In the genomic region with DNA sequence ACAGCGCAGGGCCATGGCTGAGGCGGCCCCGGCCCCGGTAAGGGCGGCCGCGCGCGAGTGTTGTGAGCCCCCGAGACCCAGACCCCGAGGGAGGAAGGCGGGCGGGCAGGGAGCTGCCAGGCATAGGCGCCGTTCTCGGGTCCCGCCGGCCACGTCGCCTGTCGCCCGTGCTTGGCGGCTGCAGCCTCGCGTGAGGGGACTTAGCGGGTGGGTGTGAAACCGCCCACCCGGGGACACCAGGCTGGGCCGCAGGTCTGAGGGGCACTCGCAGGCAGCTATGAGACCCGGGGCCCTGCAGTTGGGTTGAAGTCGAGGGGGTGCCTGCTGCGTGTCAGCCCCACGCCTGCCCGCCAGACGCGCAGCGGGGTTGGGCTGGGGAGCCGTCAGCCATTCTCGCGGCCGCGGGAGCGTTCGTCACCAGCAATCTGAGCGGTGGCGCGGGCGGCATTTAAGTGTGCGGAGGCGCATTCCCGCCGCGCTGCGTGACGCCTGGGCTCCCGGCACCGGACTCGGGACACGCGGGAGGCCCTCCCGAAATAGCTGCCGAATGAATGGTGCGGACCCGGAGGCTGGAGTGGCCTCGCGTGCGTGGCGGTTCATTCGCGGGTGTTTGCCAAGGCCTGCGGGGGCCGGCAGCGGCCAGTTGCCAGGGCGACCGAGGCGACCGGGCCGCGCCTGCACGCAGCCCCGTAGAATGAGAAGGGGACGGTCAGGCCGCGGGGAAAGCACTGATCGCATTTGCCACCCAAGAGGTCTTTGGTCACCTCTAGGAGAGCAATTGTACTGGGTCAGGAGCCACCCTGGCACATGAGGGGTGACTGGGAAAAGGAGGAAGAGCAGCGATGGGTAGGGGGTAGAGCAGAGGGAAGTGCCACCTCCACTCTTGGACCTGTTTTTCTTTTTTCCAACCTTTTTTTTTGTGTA, we compare ENCODE assay signal across 1 cellular context.
TF ChIP-seq lines count a peak whose summit lies in the region.

No MANE protein-coding gene starts in this region.

TF ChIP-seq in K562, 482 proteins besides CTCF, POLR2A, EP300 and RAD21 (continued from another document and continues in another):
- TF ChIP-seq, protein P1, sequence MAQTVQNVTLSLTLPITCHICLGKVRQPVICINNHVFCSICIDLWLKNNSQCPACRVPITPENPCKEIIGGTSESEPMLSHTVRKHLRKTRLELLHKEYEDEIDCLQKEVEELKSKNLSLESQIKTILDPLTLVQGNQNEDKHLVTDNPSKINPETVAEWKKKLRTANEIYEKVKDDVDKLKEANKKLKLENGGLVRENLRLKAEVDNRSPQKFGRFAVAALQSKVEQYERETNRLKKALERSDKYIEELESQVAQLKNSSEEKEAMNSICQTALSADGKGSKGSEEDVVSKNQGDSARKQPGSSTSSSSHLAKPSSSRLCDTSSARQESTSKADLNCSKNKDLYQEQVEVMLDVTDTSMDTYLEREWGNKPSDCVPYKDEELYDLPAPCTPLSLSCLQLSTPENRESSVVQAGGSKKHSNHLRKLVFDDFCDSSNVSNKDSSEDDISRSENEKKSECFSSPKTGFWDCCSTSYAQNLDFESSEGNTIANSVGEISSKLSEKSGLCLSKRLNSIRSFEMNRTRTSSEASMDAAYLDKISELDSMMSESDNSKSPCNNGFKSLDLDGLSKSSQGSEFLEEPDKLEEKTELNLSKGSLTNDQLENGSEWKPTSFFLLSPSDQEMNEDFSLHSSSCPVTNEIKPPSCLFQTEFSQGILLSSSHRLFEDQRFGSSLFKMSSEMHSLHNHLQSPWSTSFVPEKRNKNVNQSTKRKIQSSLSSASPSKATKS (CRISPR knock-in tag; IDR thresholded peaks at IDR 0.05): no peak
- no peak for TF ChIP-seq ZNF239 (CRISPR knock-in tag; IDR thresholded peaks at IDR 0.05)
- peak; percentile 65 for TF ChIP-seq PHF20 (IDR thresholded peaks at IDR 0.05; ENCODE audit: partially characterized antibody)
- TF ChIP-seq SP2 (IDR thresholded peaks at IDR 0.05; ENCODE audit: extremely low read depth, low read depth, low read length, poor library complexity, severe bottlenecking): no peak
- TF ChIP-seq JUN (IDR thresholded peaks at IDR 0.05; ENCODE audit: borderline replicate concordance, low read depth, low read length): no peak
- TF ChIP-seq JUN (CRISPR knock-in tag; IDR thresholded peaks at IDR 0.05; ENCODE audit: borderline replicate concordance): peak; percentile 56; the same call in 1 of the 2 replicates
- TF ChIP-seq, protein P2, sequence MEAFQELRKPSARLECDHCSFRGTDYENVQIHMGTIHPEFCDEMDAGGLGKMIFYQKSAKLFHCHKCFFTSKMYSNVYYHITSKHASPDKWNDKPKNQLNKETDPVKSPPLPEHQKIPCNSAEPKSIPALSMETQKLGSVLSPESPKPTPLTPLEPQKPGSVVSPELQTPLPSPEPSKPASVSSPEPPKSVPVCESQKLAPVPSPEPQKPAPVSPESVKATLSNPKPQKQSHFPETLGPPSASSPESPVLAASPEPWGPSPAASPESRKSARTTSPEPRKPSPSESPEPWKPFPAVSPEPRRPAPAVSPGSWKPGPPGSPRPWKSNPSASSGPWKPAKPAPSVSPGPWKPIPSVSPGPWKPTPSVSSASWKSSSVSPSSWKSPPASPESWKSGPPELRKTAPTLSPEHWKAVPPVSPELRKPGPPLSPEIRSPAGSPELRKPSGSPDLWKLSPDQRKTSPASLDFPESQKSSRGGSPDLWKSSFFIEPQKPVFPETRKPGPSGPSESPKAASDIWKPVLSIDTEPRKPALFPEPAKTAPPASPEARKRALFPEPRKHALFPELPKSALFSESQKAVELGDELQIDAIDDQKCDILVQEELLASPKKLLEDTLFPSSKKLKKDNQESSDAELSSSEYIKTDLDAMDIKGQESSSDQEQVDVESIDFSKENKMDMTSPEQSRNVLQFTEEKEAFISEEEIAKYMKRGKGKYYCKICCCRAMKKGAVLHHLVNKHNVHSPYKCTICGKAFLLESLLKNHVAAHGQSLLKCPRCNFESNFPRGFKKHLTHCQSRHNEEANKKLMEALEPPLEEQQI (IDR thresholded peaks at IDR 0.05): no peak
- no peak for TF ChIP-seq PURB (CRISPR knock-in tag; IDR thresholded peaks at IDR 0.05; ENCODE audit: low read depth)
- TF ChIP-seq MAFK (IDR thresholded peaks at IDR 0.05; ENCODE audit: low read length): no peak
- TF ChIP-seq SIN3B (IDR thresholded peaks at IDR 0.05; ENCODE audit: low read depth): no peak
- TF ChIP-seq, protein P3, sequence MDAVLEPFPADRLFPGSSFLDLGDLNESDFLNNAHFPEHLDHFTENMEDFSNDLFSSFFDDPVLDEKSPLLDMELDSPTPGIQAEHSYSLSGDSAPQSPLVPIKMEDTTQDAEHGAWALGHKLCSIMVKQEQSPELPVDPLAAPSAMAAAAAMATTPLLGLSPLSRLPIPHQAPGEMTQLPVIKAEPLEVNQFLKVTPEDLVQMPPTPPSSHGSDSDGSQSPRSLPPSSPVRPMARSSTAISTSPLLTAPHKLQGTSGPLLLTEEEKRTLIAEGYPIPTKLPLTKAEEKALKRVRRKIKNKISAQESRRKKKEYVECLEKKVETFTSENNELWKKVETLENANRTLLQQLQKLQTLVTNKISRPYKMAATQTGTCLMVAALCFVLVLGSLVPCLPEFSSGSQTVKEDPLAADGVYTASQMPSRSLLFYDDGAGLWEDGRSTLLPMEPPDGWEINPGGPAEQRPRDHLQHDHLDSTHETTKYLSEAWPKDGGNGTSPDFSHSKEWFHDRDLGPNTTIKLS (IDR thresholded peaks at IDR 0.05; ENCODE audit: borderline replicate concordance, low read depth): peak; percentile 76; the same call in 1 of the 2 replicates
- TF ChIP-seq DNMT1 (IDR thresholded peaks at IDR 0.05): no peak; the same call in 1 of the 2 replicates
- TF ChIP-seq KDM4B (IDR thresholded peaks at IDR 0.05; ENCODE audit: borderline replicate concordance in 2 of 2, low read depth in 1 of 2): peak in 1 of 2 experiments; percentile 84; a peak in 1 of 4 replicates
- TF ChIP-seq POLR2G (IDR thresholded peaks at IDR 0.05; ENCODE audit: low read depth, low read length): peak; percentile 75
- no peak for TF ChIP-seq OTX1 (CRISPR knock-in tag; IDR thresholded peaks at IDR 0.05)
- TF ChIP-seq E2F3 (CRISPR knock-in tag; IDR thresholded peaks at IDR 0.05): peak; percentile 63; the same call in 1 of the 2 replicates
- no peak for TF ChIP-seq ZBTB8A (IDR thresholded peaks at IDR 0.05; ENCODE audit: partially characterized antibody)
- no peak for TF ChIP-seq FOSL1 (tag; conservative IDR thresholded peaks at IDR 0.05)
- TF ChIP-seq, protein P4, sequence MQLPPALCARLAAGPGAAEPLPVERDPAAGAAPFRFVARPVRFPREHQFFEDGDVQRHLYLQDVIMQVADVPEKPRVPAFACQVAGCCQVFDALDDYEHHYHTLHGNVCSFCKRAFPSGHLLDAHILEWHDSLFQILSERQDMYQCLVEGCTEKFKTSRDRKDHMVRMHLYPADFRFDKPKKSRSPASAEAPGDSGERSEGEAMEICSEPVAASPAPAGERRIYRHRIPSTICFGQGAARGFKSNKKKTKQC (CRISPR knock-in tag; IDR thresholded peaks at IDR 0.05): 0 out of 2 replicates have a peak, but pooled peaks have one; percentile 22
- no peak for TF ChIP-seq FUS (optimal IDR thresholded peaks at IDR 0.05; ENCODE audit: low read depth, low read length)
- TF ChIP-seq NBN (IDR thresholded peaks at IDR 0.05; ENCODE audit: low read depth): no peak
- TF ChIP-seq, protein P5, sequence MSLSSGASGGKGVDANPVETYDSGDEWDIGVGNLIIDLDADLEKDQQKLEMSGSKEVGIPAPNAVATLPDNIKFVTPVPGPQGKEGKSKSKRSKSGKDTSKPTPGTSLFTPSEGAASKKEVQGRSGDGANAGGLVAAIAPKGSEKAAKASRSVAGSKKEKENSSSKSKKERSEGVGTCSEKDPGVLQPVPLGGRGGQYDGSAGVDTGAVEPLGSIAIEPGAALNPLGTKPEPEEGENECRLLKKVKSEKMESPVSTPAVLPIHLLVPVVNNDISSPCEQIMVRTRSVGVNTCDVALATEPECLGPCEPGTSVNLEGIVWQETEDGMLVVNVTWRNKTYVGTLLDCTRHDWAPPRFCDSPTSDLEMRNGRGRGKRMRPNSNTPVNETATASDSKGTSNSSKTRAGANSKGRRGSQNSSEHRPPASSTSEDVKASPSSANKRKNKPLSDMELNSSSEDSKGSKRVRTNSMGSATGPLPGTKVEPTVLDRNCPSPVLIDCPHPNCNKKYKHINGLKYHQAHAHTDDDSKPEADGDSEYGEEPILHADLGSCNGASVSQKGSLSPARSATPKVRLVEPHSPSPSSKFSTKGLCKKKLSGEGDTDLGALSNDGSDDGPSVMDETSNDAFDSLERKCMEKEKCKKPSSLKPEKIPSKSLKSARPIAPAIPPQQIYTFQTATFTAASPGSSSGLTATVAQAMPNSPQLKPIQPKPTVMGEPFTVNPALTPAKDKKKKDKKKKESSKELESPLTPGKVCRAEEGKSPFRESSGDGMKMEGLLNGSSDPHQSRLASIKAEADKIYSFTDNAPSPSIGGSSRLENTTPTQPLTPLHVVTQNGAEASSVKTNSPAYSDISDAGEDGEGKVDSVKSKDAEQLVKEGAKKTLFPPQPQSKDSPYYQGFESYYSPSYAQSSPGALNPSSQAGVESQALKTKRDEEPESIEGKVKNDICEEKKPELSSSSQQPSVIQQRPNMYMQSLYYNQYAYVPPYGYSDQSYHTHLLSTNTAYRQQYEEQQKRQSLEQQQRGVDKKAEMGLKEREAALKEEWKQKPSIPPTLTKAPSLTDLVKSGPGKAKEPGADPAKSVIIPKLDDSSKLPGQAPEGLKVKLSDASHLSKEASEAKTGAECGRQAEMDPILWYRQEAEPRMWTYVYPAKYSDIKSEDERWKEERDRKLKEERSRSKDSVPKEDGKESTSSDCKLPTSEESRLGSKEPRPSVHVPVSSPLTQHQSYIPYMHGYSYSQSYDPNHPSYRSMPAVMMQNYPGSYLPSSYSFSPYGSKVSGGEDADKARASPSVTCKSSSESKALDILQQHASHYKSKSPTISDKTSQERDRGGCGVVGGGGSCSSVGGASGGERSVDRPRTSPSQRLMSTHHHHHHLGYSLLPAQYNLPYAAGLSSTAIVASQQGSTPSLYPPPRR (CRISPR knock-in tag; IDR thresholded peaks at IDR 0.05; ENCODE audit: borderline replicate concordance): peak; percentile 11; the same call in 1 of the 2 replicates
- no peak for TF ChIP-seq ZNF143 (CRISPR knock-in tag; IDR thresholded peaks at IDR 0.05)
- peak; percentile 42 for TF ChIP-seq HNRNPLL (IDR thresholded peaks at IDR 0.05; ENCODE audit: low read depth, low read length, poor library complexity, severe bottlenecking)
- TF ChIP-seq ZNF668 (CRISPR knock-in tag; IDR thresholded peaks at IDR 0.05): no peak
- 0 out of 2 replicates have a peak, but pooled peaks have one; percentile 17 for TF ChIP-seq KDM2B (CRISPR knock-in tag; IDR thresholded peaks at IDR 0.05)
- TF ChIP-seq, protein P6, sequence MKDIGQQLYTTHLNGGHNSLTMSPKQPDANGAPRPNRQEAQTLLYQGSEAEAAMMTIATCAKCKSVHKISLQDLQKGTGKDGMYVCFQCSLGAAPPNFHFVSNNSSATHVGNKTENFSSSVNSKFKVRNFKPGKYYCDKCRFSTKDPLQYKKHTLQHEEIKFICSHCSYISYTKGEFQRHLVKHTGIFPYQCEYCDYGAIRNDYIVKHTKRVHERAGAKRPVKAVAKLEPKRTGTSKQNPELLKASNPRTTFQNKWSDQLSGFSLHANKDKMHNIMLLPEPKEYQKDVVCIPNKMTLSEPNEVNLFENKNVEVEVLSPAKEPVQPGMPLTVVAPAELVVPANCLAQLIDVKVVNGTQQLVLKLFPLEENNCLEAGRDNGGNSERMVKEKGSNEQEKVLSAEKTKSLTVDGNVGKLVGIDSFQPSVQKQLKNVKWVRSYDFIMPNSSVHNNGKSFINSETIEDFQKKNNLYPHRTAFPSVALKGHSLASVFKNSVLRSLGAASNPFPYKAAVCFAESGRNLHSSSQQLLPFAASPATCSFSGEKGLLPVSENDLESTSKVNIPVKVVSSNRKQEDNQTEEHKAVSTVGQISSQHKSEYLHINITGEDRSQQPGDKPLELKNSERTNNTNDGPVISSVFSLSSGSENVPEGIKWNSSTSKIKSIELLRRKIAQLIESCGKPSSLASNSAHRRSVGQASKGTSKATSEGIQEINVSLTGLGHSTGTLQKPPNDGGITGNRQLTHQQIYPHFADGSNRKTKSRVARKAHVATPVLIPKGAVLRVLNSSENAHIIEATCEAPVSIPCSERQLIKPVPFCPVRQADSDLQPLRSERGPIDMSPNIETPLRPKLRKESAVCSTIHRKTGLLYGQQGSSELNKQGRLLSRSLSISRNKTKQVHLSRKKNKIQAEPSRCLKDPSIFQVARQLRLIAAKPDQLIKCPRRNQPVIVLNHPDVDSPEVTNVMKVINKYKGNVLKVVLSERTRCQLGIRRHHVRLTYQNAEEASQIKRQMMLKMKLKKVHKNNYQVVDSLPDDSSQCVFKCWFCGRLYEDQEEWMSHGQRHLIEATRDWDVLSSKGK (CRISPR knock-in tag; IDR thresholded peaks at IDR 0.05): no peak
- TF ChIP-seq MBD2 (IDR thresholded peaks at IDR 0.05; ENCODE audit: borderline replicate concordance, low read depth): no peak; the same call in 1 of the 2 replicates
- no peak for TF ChIP-seq ILK (tag; IDR thresholded peaks at IDR 0.05; ENCODE audit: borderline replicate concordance, low read depth)
- no peak for TF ChIP-seq ZKSCAN3 (CRISPR knock-in tag; IDR thresholded peaks at IDR 0.05)
- 0 out of 4 replicates have a peak, but pooled peaks of 1 of the 2 experiments have one; percentile 7 for TF ChIP-seq RCOR1 (IDR thresholded peaks at IDR 0.05; ENCODE audit: borderline replicate concordance in 1 of 2, low read depth in 2 of 2, low read length in 2 of 2)
- no peak for TF ChIP-seq ZNF79 (CRISPR knock-in tag; IDR thresholded peaks at IDR 0.05; ENCODE audit: low read depth)
- TF ChIP-seq XRCC5 (IDR thresholded peaks at IDR 0.05; ENCODE audit: low read depth, low read length): no peak
- 0 out of 2 replicates have a peak, but pooled peaks have one; percentile 61 for TF ChIP-seq NR1H2 (CRISPR knock-in tag; IDR thresholded peaks at IDR 0.05)
- TF ChIP-seq, protein P7, sequence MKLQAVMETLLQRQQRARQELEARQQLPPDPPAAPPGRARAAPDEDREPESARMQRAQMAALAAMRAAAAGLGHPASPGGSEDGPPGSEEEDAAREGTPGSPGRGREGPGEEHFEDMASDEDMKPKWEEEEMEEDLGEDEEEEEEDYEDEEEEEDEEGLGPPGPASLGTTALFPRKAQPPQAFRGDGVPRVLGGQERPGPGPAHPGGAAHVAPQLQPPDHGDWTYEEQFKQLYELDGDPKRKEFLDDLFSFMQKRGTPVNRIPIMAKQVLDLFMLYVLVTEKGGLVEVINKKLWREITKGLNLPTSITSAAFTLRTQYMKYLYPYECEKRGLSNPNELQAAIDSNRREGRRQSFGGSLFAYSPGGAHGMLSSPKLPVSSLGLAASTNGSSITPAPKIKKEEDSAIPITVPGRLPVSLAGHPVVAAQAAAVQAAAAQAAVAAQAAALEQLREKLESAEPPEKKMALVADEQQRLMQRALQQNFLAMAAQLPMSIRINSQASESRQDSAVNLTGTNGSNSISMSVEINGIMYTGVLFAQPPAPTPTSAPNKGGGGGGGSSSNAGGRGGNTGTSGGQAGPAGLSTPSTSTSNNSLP (IDR thresholded peaks at IDR 0.05; ENCODE audit: borderline replicate concordance, low read depth, low read length): no peak
- TF ChIP-seq SRF (CRISPR knock-in tag; IDR thresholded peaks at IDR 0.05): no peak; a peak in 1 of 4 replicates
- TF ChIP-seq SAFB2 (IDR thresholded peaks at IDR 0.05; ENCODE audit: borderline replicate concordance, low read depth, low read length, severe bottlenecking): no peak
- no peak for TF ChIP-seq ZFPM2 (CRISPR knock-in tag; IDR thresholded peaks at IDR 0.05)
- no peak for TF ChIP-seq NFYB (IDR thresholded peaks at IDR 0.05; ENCODE audit: extremely low read depth, insufficient read length)
- TF ChIP-seq ZNF778 (CRISPR knock-in tag; IDR thresholded peaks at IDR 0.05): no peak
